In the genomic region with DNA sequence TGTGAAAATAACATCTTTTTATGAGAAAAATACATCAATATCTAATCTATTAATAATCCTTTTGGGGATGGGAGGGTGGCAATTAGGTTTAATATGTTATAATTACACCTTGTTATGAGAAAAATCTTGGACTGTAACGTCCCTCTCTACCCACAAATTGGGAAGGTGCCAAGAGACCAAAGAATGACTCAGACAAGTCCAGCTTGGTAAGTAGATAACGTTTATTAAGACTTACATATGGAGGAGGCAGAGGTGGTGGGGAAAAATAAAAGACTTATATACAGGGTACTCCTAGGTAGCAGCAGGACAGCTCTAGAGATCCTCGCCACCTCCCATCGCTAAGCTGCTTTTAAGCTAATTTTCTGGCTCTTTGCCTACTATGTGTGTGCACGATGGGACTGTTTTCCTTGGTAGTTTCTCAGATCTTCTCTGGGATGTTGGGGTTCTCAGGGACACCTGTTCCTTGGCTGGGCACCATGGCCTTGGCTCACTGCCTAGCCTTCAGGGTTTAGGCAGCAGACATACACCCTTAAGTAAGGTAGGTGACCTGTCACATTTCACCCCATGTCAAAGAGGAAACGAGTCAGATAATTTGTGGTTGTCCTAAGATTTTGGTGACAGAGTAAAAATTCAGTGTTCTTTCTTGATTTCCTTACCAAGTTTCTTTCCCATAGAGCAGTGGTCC, we compare ENCODE assay signal across 9 cellular contexts. TPM values are rescaled to one million over a fixed set of nuclear protein-coding genes. Genes with fewer than 3 reads are reported as not detected.
DNase-seq lines count a peak whose midpoint lies in the region; ATAC-seq lines count a peak whose summit lies in the region.
"Had no signal": no experiment of that assay in that cellular context is flagged by ENCODE, and none has a peak within 500 bp of the region (broad histone marks: within the 10 kb centered on the region; RNA-seq: fewer than 3 reads in every experiment).

No MANE protein-coding gene starts in this region.

- no peak for DNase-seq in activated CD4-positive, alpha-beta T cell treated with anti-CD3 and anti-CD28 coated beads for 36 hours
- no peak for DNase-seq in activated CD4-positive, alpha-beta T cell treated with anti-CD3 and anti-CD28 coated beads for 4 hours
- DNase-seq in RPMI7951 (ENCODE audit: low read depth) (peak; percentile 80), dermis microvascular lymphatic vessel endothelial cell (ENCODE audit: low read depth in 2 of 2) (peak; percentile 3 to 81), skeletal muscle cell (ENCODE audit: low read depth) (peak; percentile 46), SKM-1 (lab: John Stamatoyannopoulos, UW; ENCODE audit: unreplicated experiment) (no peak), iPS-NIHi7 (ENCODE audit: extremely low spot score) (no peak), NCI-H2227 treated with DMSO at 0.1 percent for 48 hours (lab: John Stamatoyannopoulos, UW) (no peak)
- DNase-seq: endodermal cell had no signal

- intact Hi-C loops in activated CD4-positive, alpha-beta T cell treated with anti-CD3 and anti-CD28 coated beads for 36 hours (cut with DNase I, micrococcal nuclease), result no loop called here

- H3K4me1 Mint-ChIP-seq in activated CD4-positive, alpha-beta T cell treated with anti-CD3 and anti-CD28 coated beads for 36 hours, result peaks cover 26% of the 10 kb centered on the region
- H3K4me1 Mint-ChIP-seq: endodermal cell had no signal

- CTCF ChIA-PET in activated CD4-positive, alpha-beta T cell treated with anti-CD3 and anti-CD28 coated beads for 36 hours (lab: Charles Lee), result interaction anchor here (1.5 kb wide), 1 partner anchor 9 kb away, joined by 3 read pairs; no protein-coding TSS in a partner anchor

- no peak overlapping the region for H3K4me3 ChIP-seq in skeletal muscle cell (ENCODE audit: low read depth, low read length)

- no peaks in the 10 kb centered on the region for H3K9me3 Mint-ChIP-seq in activated CD4-positive, alpha-beta T cell treated with anti-CD3 and anti-CD28 coated beads for 36 hours (ENCODE audit: low read depth)
- H3K9me3 Mint-ChIP-seq: endodermal cell had no signal

- no peaks in the 10 kb centered on the region for H3K27me3 Mint-ChIP-seq in activated CD4-positive, alpha-beta T cell treated with anti-CD3 and anti-CD28 coated beads for 36 hours

- POLR2A ChIA-PET in activated CD4-positive, alpha-beta T cell treated with anti-CD3 and anti-CD28 coated beads for 36 hours (lab: Charles Lee), result no interaction called here

- peak; percentile 16 for ATAC-seq in activated CD4-positive, alpha-beta T cell treated with anti-CD3 and anti-CD28 coated beads for 36 hours

- no peak overlapping the region for H3K4me3 Mint-ChIP-seq in activated CD4-positive, alpha-beta T cell treated with anti-CD3 and anti-CD28 coated beads for 36 hours
- H3K4me3 Mint-ChIP-seq: endodermal cell had no signal

- peaks cover 47% of the 10 kb centered on the region for H3K36me3 Mint-ChIP-seq in activated CD4-positive, alpha-beta T cell treated with anti-CD3 and anti-CD28 coated beads for 36 hours (ENCODE audit: low read depth)

- no peak overlapping the region for H3K27ac Mint-ChIP-seq in activated CD4-positive, alpha-beta T cell treated with anti-CD3 and anti-CD28 coated beads for 36 hours
- H3K27ac Mint-ChIP-seq: endodermal cell had no signal

RNA-seq across cellular contexts. Expression of a gene that starts 31.5 kb away (rescaled TPM):
- total RNA-seq in activated CD4-positive, alpha-beta T cell treated with anti-CD3 and anti-CD28 coated beads for 36 hours, result 10 to 100 TPM; 65.6 to 67.6 TPM
- total RNA-seq in RPMI7951 (2014; rRNA removed; shearing (Covaris generic)), result 35.3 and 43.1 TPM in 2 replicates
- total RNA-seq in dermis microvascular lymphatic vessel endothelial cell, result 24.5 and 33.5 TPM in 2 replicates

RNA-seq across cellular contexts. Expression of a gene that starts 37.3 kb away (rescaled TPM):
- total RNA-seq in activated CD4-positive, alpha-beta T cell treated with anti-CD3 and anti-CD28 coated beads for 36 hours, result 10 to 100 TPM; 22.7 to 25.9 TPM
- total RNA-seq in RPMI7951 (2014; rRNA removed; shearing (Covaris generic)), result 24.3 and 24.6 TPM in 2 replicates
- total RNA-seq in dermis microvascular lymphatic vessel endothelial cell, result 19.0 and 22.6 TPM in 2 replicates

Comparison
In these comparisons a context has a peak if more than half of its experiments do, and no peak if none do; other contexts are left out.
1. DNase-seq: peak in RPMI7951 (single experiment), dermis microvascular lymphatic vessel endothelial cell (2 of 2) and skeletal muscle cell (single experiment); none in activated CD4-positive, alpha-beta T cell treated with anti-CD3 and anti-CD28 coated beads for 36 hours (single experiment), activated CD4-positive, alpha-beta T cell treated with anti-CD3 and anti-CD28 coated beads for 4 hours (0 of 2), SKM-1 (single experiment), iPS-NIHi7 (single experiment) and NCI-H2227 treated with DMSO at 0.1 percent for 48 hours (single experiment).